In genomic region chr2:183125659-183126341, GRCh38 we compare ENCODE assay signal across 9 cellular contexts. TPM values are rescaled to one million over a fixed set of nuclear protein-coding genes. Genes with fewer than 3 reads are reported as not detected.
DNase-seq lines count a peak whose midpoint lies in the region; ATAC-seq and TF ChIP-seq lines count a peak whose summit lies in the region.
"Had no signal": no experiment of that assay in that cellular context is flagged by ENCODE, and none has a peak within 500 bp of the region (broad histone marks: within the 10 kb centered on the region; RNA-seq: fewer than 3 reads in every experiment).

No MANE protein-coding gene starts in this region.

- no peaks in the 10 kb centered on the region for H3F3A ChIP-seq in GM23338 (replicated peaks; ENCODE audit: low read depth)

- in situ Hi-C loops in GM13976 (cut with MboI; ENCODE audit: low sequenced_read_pairs, unreplicated experiment) = no loop called here

- H3K27ac ChIP-seq in ACC112 (ENCODE audit: low read depth, low read length) (no peak overlapping the region), GM23338 (ENCODE audit: low read depth) (no peak overlapping the region; the same call in 1 of the 2 replicates), substantia nigra (ENCODE audit: low read depth, low read length, poor library complexity, severe bottlenecking) (no peak overlapping the region)

- peak overlapping the region; percentile 99 for H3K4me3 ChIP-seq in ACC112 (ENCODE audit: low read depth, low read length)
- peak overlapping the region; percentile 81 for H3K4me3 ChIP-seq in GM23338
- peak overlapping the region; percentile 79; the same call in 1 of the 2 replicates for H3K4me3 ChIP-seq in iPS-18c (ENCODE audit: insufficient read depth, low read depth, low read length)

- DNase-seq in GM23338 (ENCODE audit: low spot score) = no peak
- DNase-seq in UCSD-AML1 (lab: John Stamatoyannopoulos, UW; ENCODE audit: unreplicated experiment) = peak; percentile 17
- DNase-seq in GM13976 (ENCODE audit: low spot score) = no peak
- DNase-seq in NCI-H446 treated with DMSO at 0.1 percent for 48 hours (lab: John Stamatoyannopoulos, UW) = no peak
- no peak for DNase-seq in substantia nigra (lab: John Stamatoyannopoulos, UW)
- DNase-seq: activated CD4-positive, alpha-beta T cell treated with anti-CD3 and anti-CD28 coated beads for 48 hours had no signal

- H3K4me3 Mint-ChIP-seq in GM23338 = peak overlapping the region; percentile 99

- no peaks in the 10 kb centered on the region for H3K9me2 ChIP-seq in GM23338 (ENCODE audit: insufficient read depth)

- H3K79me2 ChIP-seq in ACC112 (ENCODE audit: control insufficient read depth, insufficient read depth, low read length, unreplicated experiment) (peaks cover 58% of the 10 kb centered on the region), GM23338 (replicated peaks; ENCODE audit: insufficient read depth) (peaks cover 62% of the 10 kb centered on the region)

- peaks cover 33% of the 10 kb centered on the region for H4K20me1 ChIP-seq in GM23338 (replicated peaks; ENCODE audit: insufficient read depth)

- H3K9me3 Mint-ChIP-seq in GM23338 = no peaks in the 10 kb centered on the region

- peaks cover 22% of the 10 kb centered on the region for H3K36me3 Mint-ChIP-seq in GM23338 (ENCODE audit: low read depth)

- H3K36me3 ChIP-seq in ACC112 (ENCODE audit: insufficient read depth, low read length) (no peaks in the 10 kb centered on the region; the same call in 1 of the 2 replicates), GM23338 (ENCODE audit: insufficient read depth) (peaks cover 11% of the 10 kb centered on the region; the same call in 1 of the 2 replicates)

- peak overlapping the region; percentile 84 for H3K4me2 ChIP-seq in GM23338

- peak overlapping the region; percentile 80 for H3K27ac Mint-ChIP-seq in GM23338

- no peaks in the 10 kb centered on the region for H3K9me3 ChIP-seq in iPS-18c (ENCODE audit: control insufficient read depth, insufficient read depth, low read length)

- ATAC-seq in GM23338 = no peak
- no peak for ATAC-seq in HG02970 (IDR thresholded peaks at IDR 0.05; ENCODE audit: low FRiP score, unreplicated experiment)

- H3K27me3 ChIP-seq in ACC112 (ENCODE audit: insufficient read depth, low read length) = no peaks in the 10 kb centered on the region
- no peaks in the 10 kb centered on the region for H3K27me3 ChIP-seq in GM23338 (ENCODE audit: insufficient read depth)

- TF ChIP-seq CTCF in GM23338 (conservative IDR thresholded peaks at IDR 0.05; ENCODE audit: low read depth in 2 of 2) (no peak), GM13976 (IDR thresholded peaks at IDR 0.05; ENCODE audit: borderline replicate concordance, control extremely low read depth, extremely low read depth, insufficient read depth, missing control alignments) (no peak)

- peaks cover 9% of the 10 kb centered on the region for H3K27me3 Mint-ChIP-seq in GM23338 (ENCODE audit: insufficient read depth, low read depth, poor library complexity)

- H2AFZ ChIP-seq in ACC112 (ENCODE audit: low read length, unreplicated experiment) (no peak overlapping the region), GM23338 (no peak overlapping the region)

- peaks cover 16% of the 10 kb centered on the region for H3K4me1 ChIP-seq in ACC112 (ENCODE audit: control insufficient read depth, insufficient read depth, low read length, unreplicated experiment)
- peaks cover 20% of the 10 kb centered on the region for H3K4me1 ChIP-seq in GM23338 (ENCODE audit: insufficient read depth)

- peaks cover 16% of the 10 kb centered on the region; the same call in 2 of the 3 replicates for H3K4me1 Mint-ChIP-seq in GM23338

TF ChIP-seq in GM23338, 12 proteins besides CTCF, POLR2A, EP300 and RAD21:
- TF ChIP-seq EZH2 (IDR thresholded peaks at IDR 0.05; ENCODE audit: low read depth, unreplicated experiment) (no peak), CREB1 (CRISPR knock-in tag; IDR thresholded peaks at IDR 0.05; ENCODE audit: low read depth) (no peak), ETS1 (IDR thresholded peaks at IDR 0.05) (no peak), ZNF331 (CRISPR knock-in tag; IDR thresholded peaks at IDR 0.05; ENCODE audit: low read depth) (no peak), JUNB (IDR thresholded peaks at IDR 0.05; ENCODE audit: unreplicated experiment) (no peak), ZNF462 (CRISPR knock-in tag; IDR thresholded peaks at IDR 0.05) (no peak)
TF ChIP-seq in GM23338: peak in this region for 0.

RNA-seq across cellular contexts. Expression of gene NUP35, which starts 1.6 kb away (rescaled TPM):
- 57.4 and 62.4 TPM in 2 replicates for total RNA-seq in GM23338 (2014; rRNA removed; shearing (Covaris generic))
- polyA plus RNA-seq in GM23338 (2016; fragmentation: Nextera tagmentation; extraction: Ambion mirVana) = 49.9 and 65.3 TPM in 2 replicates

RNA-seq across cellular contexts. Expression of gene DUSP19, which starts 47.3 kb away (rescaled TPM):
- total RNA-seq in GM23338 (2014; rRNA removed; shearing (Covaris generic)) = 0.97 and 2.8 TPM in 2 replicates
- 1.9 TPM in 2 replicates for polyA plus RNA-seq in GM23338 (2016; fragmentation: Nextera tagmentation; extraction: Ambion mirVana)
